Comparison of ENCODE assay signal across 8 cellular contexts in the genomic region with DNA sequence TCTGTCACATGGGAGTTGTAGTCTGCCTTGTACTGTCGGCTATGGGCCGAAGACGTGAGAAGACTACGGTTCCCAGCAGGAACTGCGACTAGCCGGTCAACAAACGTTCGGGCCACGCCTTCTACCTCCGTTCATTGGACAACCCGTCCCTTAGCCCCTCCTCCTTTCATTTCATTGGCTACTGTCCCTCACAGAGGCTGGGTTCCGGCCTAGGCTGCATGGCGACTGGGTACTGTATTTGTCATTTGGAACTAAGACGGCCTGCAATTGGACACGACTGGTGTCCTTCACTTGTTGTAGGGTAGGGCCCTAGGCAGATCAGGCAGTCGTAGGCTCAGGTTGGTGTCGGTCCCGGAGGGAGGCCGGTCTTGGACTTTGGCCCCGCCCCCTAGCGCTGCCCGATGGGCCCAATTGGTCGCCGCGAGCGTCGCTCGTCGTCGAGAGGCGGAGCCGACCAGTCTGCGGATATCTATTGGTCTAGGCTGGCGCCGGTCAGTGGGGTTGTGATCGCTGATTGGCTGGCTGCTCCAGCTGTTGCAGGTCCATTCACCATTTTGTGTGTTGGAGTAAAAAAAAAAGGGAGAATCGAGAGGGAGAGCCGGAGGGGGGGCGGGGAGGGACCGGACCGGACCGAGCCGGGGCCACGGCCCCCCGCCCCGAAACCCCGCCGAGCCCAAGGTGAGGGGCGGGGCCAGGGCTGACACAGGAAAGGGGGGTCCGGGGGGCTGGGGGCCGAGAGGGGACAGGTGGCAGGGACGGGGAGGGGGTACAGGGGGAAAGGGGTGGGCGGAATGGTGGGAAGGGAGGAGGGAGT. TPM values are rescaled to one million over a fixed set of nuclear protein-coding genes. Genes with fewer than 3 reads are reported as not detected.
DNase-seq lines count a peak whose midpoint lies in the region; ATAC-seq and TF ChIP-seq lines count a peak whose summit lies in the region.

Gene CIC, plus strand, starts transcription at position 549 of the 814 bp plus-strand sequence. CDS start 2,532 bp downstream, outside the sequence.

- H3K36me3 ChIP-seq in iPS-20b (ENCODE audit: insufficient read depth, low read depth, low read length), result no peaks in the 10 kb centered on the region

- H3K9ac ChIP-seq in iPS-20b (ENCODE audit: low read depth, low read length), result peak within 1 kb of the TSS; percentile 99

- H3K4me3 Mint-ChIP-seq in activated B cell treated with CpG ODN at 0.5 μM for 24 hours, result peak within 1 kb of the TSS; percentile 88

- CTCF ChIA-PET in AG04449 (lab: Yijun Ruan, JAX) (interaction anchor here (1.3 to 2.7 kb wide), 3 partner anchors 10 to 132 kb away, joined by 3 to 49 read pairs (median 17); no protein-coding TSS in a partner anchor), activated B cell treated with CpG ODN at 0.5 μM for 24 hours (lab: Charles Lee) (interaction anchor here (0.6 to 2.2 kb wide), 2 partner anchors 11 to 160 kb away, joined by 3 to 22 read pairs; no protein-coding TSS in a partner anchor)

- POLR2A ChIA-PET in AG04449 (lab: Yijun Ruan, JAX) (no interaction called here), activated B cell treated with CpG ODN at 0.5 μM for 24 hours (lab: Charles Lee) (interaction anchor here (0.5 to 3.0 kb wide), 14 partner anchors 9 to 154 kb away, joined by 3 to 55 read pairs (median 4); partner anchors contain the start of genes DEDD2, ERF, GSK3A and ZNF526)

- peaks cover 17% of the 10 kb centered on the region for H3K36me3 Mint-ChIP-seq in activated B cell treated with CpG ODN at 0.5 μM for 24 hours (ENCODE audit: low read depth)

- H3K4me1 Mint-ChIP-seq in activated B cell treated with CpG ODN at 0.5 μM for 24 hours, result peaks cover 31% of the 10 kb centered on the region

- H3K9me3 Mint-ChIP-seq in activated B cell treated with CpG ODN at 0.5 μM for 24 hours, result no peaks in the 10 kb centered on the region

- H3K27ac Mint-ChIP-seq in activated B cell treated with CpG ODN at 0.5 μM for 24 hours, result peak within 1 kb of the TSS; percentile 94

- peak; percentile 77 for ATAC-seq in GM18909 (IDR thresholded peaks at IDR 0.05; ENCODE audit: poor library complexity, unreplicated experiment)
- ATAC-seq in HG03280 (IDR thresholded peaks at IDR 0.05; ENCODE audit: unreplicated experiment), result peak; percentile 77
- peak; percentile 81 for ATAC-seq in activated B cell treated with CpG ODN at 0.5 μM for 24 hours (ENCODE audit: low read depth)

- H3K4me1 ChIP-seq in iPS-20b (ENCODE audit: insufficient read depth, low read length), result peaks cover 7% of the 10 kb centered on the region

- H3K27me3 Mint-ChIP-seq in activated B cell treated with CpG ODN at 0.5 μM for 24 hours, result no peaks in the 10 kb centered on the region

- peak within 1 kb of the TSS; percentile 97 for H3K27ac ChIP-seq in iPS-20b (ENCODE audit: low read length)
- H3K27ac ChIP-seq in skin epidermis, result peak within 1 kb of the TSS; percentile 90 to 100 (median 97)

- H3K9me3 ChIP-seq in iPS-20b (ENCODE audit: insufficient read depth, low read depth, low read length), result no peaks in the 10 kb centered on the region

- H3K4me3 ChIP-seq in AG04449 (ENCODE audit: low read depth, low read length), result peak within 1 kb of the TSS; percentile 96
- peak within 1 kb of the TSS; percentile 77 to 87 for H3K4me3 ChIP-seq in cardiac fibroblast (replicated peaks in 1 of 2; ENCODE audit: low read depth in 2 of 2, low read length in 2 of 2)
- peak within 1 kb of the TSS; percentile 96 for H3K4me3 ChIP-seq in iPS-20b (ENCODE audit: low read length)
- H3K4me3 ChIP-seq in skin epidermis, result peak within 1 kb of the TSS; percentile 51 to 76 (median 62)

- DNase-seq in AG04449 (ENCODE audit: low read depth, low spot score) (peak; percentile 100), NCI-H345 (lab: John Stamatoyannopoulos, UW) (peak; percentile 99), activated B cell treated with CpG ODN at 0.5 μM for 24 hours (peak; percentile 95), cardiac fibroblast (ENCODE audit: low read depth in 2 of 2) (peak; percentile 100)

- intact Hi-C loops in activated B cell treated with CpG ODN at 0.5 μM for 24 hours (cut with micrococcal nuclease), result loop anchor here (1.0 kb wide), 6 partner anchors 14 to 49 kb away; partner anchors contain the start of genes ERF, PAFAH1B3, PRR19 and ZNF526

- H3K27me3 ChIP-seq in iPS-20b (ENCODE audit: insufficient read depth, low read length), result no peaks in the 10 kb centered on the region

- TF ChIP-seq CTCF in AG04449 (IDR thresholded peaks at IDR 0.05; ENCODE audit: insufficient read depth, low read length, missing control alignments), result no peak
- no peak for TF ChIP-seq CTCF in activated B cell treated with CpG ODN at 0.5 μM for 24 hours (IDR thresholded peaks at IDR 0.05)
- TF ChIP-seq CTCF in cardiac fibroblast (IDR thresholded peaks at IDR 0.05; ENCODE audit: low read depth, low read length), result no peak

RNA-seq across cellular contexts. Expression of gene CIC, which starts in this region (rescaled TPM):
- 85.4 and 96.5 TPM in 2 replicates for total RNA-seq in activated B cell treated with CpG ODN at 0.5 μM for 24 hours

Comparison
In these comparisons a context has a peak if more than half of its experiments do, and no peak if none do; other contexts are left out.
1. Peak in every context shown above with its lines: DNase-seq, ATAC-seq, H3K4me3 ChIP-seq and H3K27ac ChIP-seq.